11 cellular contexts compared by ENCODE assay signal in genomic region chr7:73681031-73681430, GRCh38. TPM values are rescaled to one million over a fixed set of nuclear protein-coding genes. Genes with fewer than 3 reads are reported as not detected.
DNase-seq lines count a peak whose midpoint lies in the region; ATAC-seq and TF ChIP-seq lines count a peak whose summit lies in the region.
"Had no signal": no experiment of that assay in that cellular context is flagged by ENCODE, and none has a peak within 500 bp of the region (broad histone marks: within the 10 kb centered on the region; RNA-seq: fewer than 3 reads in every experiment).

No MANE protein-coding gene starts in this region.

- CTCF ChIA-PET in activated B cell treated with CpG ODN at 0.5 μM for 24 hours (lab: Charles Lee), result no interaction called here

- 80 to 88% methylated on average over 8 of the region's 8 CpGs for WGBS in sigmoid colon, 2 donors

- TF ChIP-seq CTCF in activated B cell treated with CpG ODN at 0.5 μM for 24 hours (IDR thresholded peaks at IDR 0.05), result no peak
- no peak for TF ChIP-seq CTCF in foreskin fibroblast (IDR thresholded peaks at IDR 0.05; ENCODE audit: low read depth, low read length)
- TF ChIP-seq CTCF in sigmoid colon (IDR thresholded peaks at IDR 0.05), result no peak

- no peaks in the 10 kb centered on the region for H3K27me3 Mint-ChIP-seq in activated naive CD4-positive, alpha-beta T cell treated with anti-CD3 and anti-CD28 coated beads, Interleukin-2, amount 50 U/mL, for 24 hours
- H3K27me3 Mint-ChIP-seq in activated B cell treated with CpG ODN at 0.5 μM for 24 hours, result no peaks in the 10 kb centered on the region

- no peak for TF ChIP-seq EP300 in sigmoid colon (IDR thresholded peaks at IDR 0.05)

- intact Hi-C loops in activated B cell treated with CpG ODN at 0.5 μM for 24 hours (cut with micrococcal nuclease), result no loop called here
- intact Hi-C loops in sigmoid colon (cut with DNase I), result loop anchor here (5.0 kb wide), 1 partner anchor 159 kb away; the partner anchor contains the start of gene BAZ1B

- no peaks in the 10 kb centered on the region for H3K9me3 Mint-ChIP-seq in activated naive CD4-positive, alpha-beta T cell treated with anti-CD3 and anti-CD28 coated beads, Interleukin-2, amount 50 U/mL, for 24 hours
- no peaks in the 10 kb centered on the region for H3K9me3 Mint-ChIP-seq in activated B cell treated with CpG ODN at 0.5 μM for 24 hours
- H3K9me3 Mint-ChIP-seq in stimulated activated effector memory CD8-positive, alpha-beta T cell treated with anti-CD3 and anti-CD28 coated beads, Interleukin-12 subunit alpha, Interleukin-12 subunit beta, amount 100 ng/mL, for 72 hours, result no peaks in the 10 kb centered on the region

- peak overlapping the region in 1 of 2 donors; percentile 99 for H3K4me3 ChIP-seq in foreskin fibroblast (ENCODE audit: low read depth in 1 of 2, low read length in 2 of 2)
- H3K4me3 ChIP-seq in sigmoid colon, result peak overlapping the region in 1 of 4 donors; percentile 89
- H3K4me3 ChIP-seq in H7 (ENCODE audit: insufficient read depth, low read depth, low read length), result no peak overlapping the region

- H3K4me1 ChIP-seq in sigmoid colon, result peaks cover 0 to 42% (median 37%) of the 10 kb centered on the region in 4 donors

- peak overlapping the region; percentile 100 for H3K4me3 Mint-ChIP-seq in activated naive CD4-positive, alpha-beta T cell treated with anti-CD3 and anti-CD28 coated beads, Interleukin-2, amount 50 U/mL, for 24 hours
- peak overlapping the region; percentile 97 for H3K4me3 Mint-ChIP-seq in activated B cell treated with CpG ODN at 0.5 μM for 24 hours
- H3K4me3 Mint-ChIP-seq in stimulated activated effector memory CD8-positive, alpha-beta T cell treated with anti-CD3 and anti-CD28 coated beads, Interleukin-12 subunit alpha, Interleukin-12 subunit beta, amount 100 ng/mL, for 72 hours, result peak overlapping the region; percentile 96

- POLR2A ChIA-PET in activated B cell treated with CpG ODN at 0.5 μM for 24 hours (lab: Charles Lee), result interaction anchor here (0.6 to 0.7 kb wide), 4 partner anchors 10 to 107 kb away, joined by 3 read pairs; no protein-coding TSS in a partner anchor

- peaks cover 32% of the 10 kb centered on the region for H3K4me1 Mint-ChIP-seq in activated naive CD4-positive, alpha-beta T cell treated with anti-CD3 and anti-CD28 coated beads, Interleukin-2, amount 50 U/mL, for 24 hours
- H3K4me1 Mint-ChIP-seq in activated B cell treated with CpG ODN at 0.5 μM for 24 hours, result peaks cover 27% of the 10 kb centered on the region
- H3K4me1 Mint-ChIP-seq in stimulated activated effector memory CD8-positive, alpha-beta T cell treated with anti-CD3 and anti-CD28 coated beads, Interleukin-12 subunit alpha, Interleukin-12 subunit beta, amount 100 ng/mL, for 72 hours, result peaks cover 25% of the 10 kb centered on the region

- no peak overlapping the region for H3K27ac ChIP-seq in sigmoid colon
- H3K27ac ChIP-seq: C4-2B had no signal

- no peak for TF ChIP-seq POLR2A in sigmoid colon (IDR thresholded peaks at IDR 0.05)

- no peak for ATAC-seq in activated B cell treated with CpG ODN at 0.5 μM for 24 hours (ENCODE audit: low read depth)
- ATAC-seq in stimulated activated effector memory CD8-positive, alpha-beta T cell treated with anti-CD3 and anti-CD28 coated beads, Interleukin-12 subunit alpha, Interleukin-12 subunit beta, amount 100 ng/mL, for 72 hours, result no peak
- ATAC-seq: esophagus mucosa had no signal

- peaks cover 0 to 25% (median 0%) of the 10 kb centered on the region in 4 donors for H3K36me3 ChIP-seq in sigmoid colon
- H3K36me3 ChIP-seq in H7 (replicated peaks; ENCODE audit: control insufficient read depth, insufficient read depth, low read length), result peaks cover 3% of the 10 kb centered on the region

- H3K27ac Mint-ChIP-seq in activated naive CD4-positive, alpha-beta T cell treated with anti-CD3 and anti-CD28 coated beads, Interleukin-2, amount 50 U/mL, for 24 hours, result peak overlapping the region; percentile 55
- H3K27ac Mint-ChIP-seq in activated B cell treated with CpG ODN at 0.5 μM for 24 hours, result no peak overlapping the region
- H3K27ac Mint-ChIP-seq in stimulated activated effector memory CD8-positive, alpha-beta T cell treated with anti-CD3 and anti-CD28 coated beads, Interleukin-12 subunit alpha, Interleukin-12 subunit beta, amount 100 ng/mL, for 72 hours, result peak overlapping the region; percentile 20

- peaks cover 14% of the 10 kb centered on the region for H3K36me3 Mint-ChIP-seq in activated naive CD4-positive, alpha-beta T cell treated with anti-CD3 and anti-CD28 coated beads, Interleukin-2, amount 50 U/mL, for 24 hours
- H3K36me3 Mint-ChIP-seq in activated B cell treated with CpG ODN at 0.5 μM for 24 hours (ENCODE audit: low read depth), result peaks cover 33% of the 10 kb centered on the region
- peaks cover 56% of the 10 kb centered on the region for H3K36me3 Mint-ChIP-seq in stimulated activated effector memory CD8-positive, alpha-beta T cell treated with anti-CD3 and anti-CD28 coated beads, Interleukin-12 subunit alpha, Interleukin-12 subunit beta, amount 100 ng/mL, for 72 hours

- DNase-seq in activated naive CD4-positive, alpha-beta T cell treated with anti-CD3 and anti-CD28 coated beads, Interleukin-2, amount 50 U/mL, for 16 hours, result no peak
- no peak for DNase-seq in activated B cell treated with CpG ODN at 0.5 μM for 24 hours
- peak; percentile 39 to 69 for DNase-seq in foreskin fibroblast
- no peak for DNase-seq in stimulated activated effector memory CD8-positive, alpha-beta T cell treated with anti-CD3 and anti-CD28 coated beads, Interleukin-12 subunit alpha, Interleukin-12 subunit beta, amount 100 ng/mL, for 72 hours (ENCODE audit: low spot score in 2 of 2)
- no peak for DNase-seq in sigmoid colon
- no peak for DNase-seq in H7
- no peak for DNase-seq in NCI-H1930 (lab: John Stamatoyannopoulos, UW)
- DNase-seq: RPMI8226 had no signal

- no peaks in the 10 kb centered on the region for H3K27me3 ChIP-seq in sigmoid colon
- no peaks in the 10 kb centered on the region for H3K27me3 ChIP-seq in H7 (ENCODE audit: control insufficient read depth, insufficient read depth, low read length)

- H3K9me3 ChIP-seq in sigmoid colon, result no peaks in the 10 kb centered on the region

RNA-seq across cellular contexts. Expression of gene DNAJC30, which starts 2.2 kb away (rescaled TPM):
- total RNA-seq in activated B cell treated with CpG ODN at 0.5 μM for 24 hours, result 13.7 and 14.2 TPM in 2 replicates
- 1 to 10 TPM; 3.3 to 7.6 (median 5.8) TPM for total RNA-seq in sigmoid colon
- 1 to 10 TPM; 5.1 to 9.4 (median 6.6) TPM for polyA plus RNA-seq in sigmoid colon
- 2.4 and 2.7 TPM in 2 replicates for total RNA-seq in H7 (2014; rRNA removed; shearing (Covaris generic))

RNA-seq across cellular contexts. Expression of gene BUD23, which starts 2.4 kb away (rescaled TPM):
- total RNA-seq in activated B cell treated with CpG ODN at 0.5 μM for 24 hours, result 69.0 and 74.8 TPM in 2 replicates
- 10 to 100 TPM; 36.8 to 42.4 (median 39.0) TPM for total RNA-seq in sigmoid colon
- 10 to 100 TPM; 34.2 to 86.8 (median 36.0) TPM for polyA plus RNA-seq in sigmoid colon
- 39.3 and 48.0 TPM in 2 replicates for total RNA-seq in H7 (2014; rRNA removed; shearing (Covaris generic))

RNA-seq across cellular contexts. Expression of gene VPS37D, which starts 13.4 kb away (rescaled TPM):
- total RNA-seq in activated B cell treated with CpG ODN at 0.5 μM for 24 hours (0.17 and 0.24 TPM in 2 replicates), sigmoid colon (1 to 10 TPM; 1.6 to 8.7 (median 4.4) TPM)
- polyA plus RNA-seq in sigmoid colon, result 1 to 10 TPM in 1 of 3 donors, under 1 TPM in 1, not detected in 1; 0.60 to 1.0 TPM
- 6.0 and 6.4 TPM in 2 replicates for total RNA-seq in H7 (2014; rRNA removed; shearing (Covaris generic))

RNA-seq across cellular contexts. Expression of gene STX1A, which starts 38.4 kb away (rescaled TPM):
- total RNA-seq in activated B cell treated with CpG ODN at 0.5 μM for 24 hours, result 1.8 and 2.1 TPM in 2 replicates
- 10 to 100 TPM; 16.1 to 24.6 (median 19.8) TPM for total RNA-seq in sigmoid colon
- polyA plus RNA-seq in sigmoid colon, result 1 to 10 TPM; 1.8 to 5.7 (median 2.4) TPM
- 16.8 and 19.4 TPM in 2 replicates for total RNA-seq in H7 (2014; rRNA removed; shearing (Covaris generic))

RNA-seq across cellular contexts. Expression of gene MLXIPL, which starts 56.7 kb away (rescaled TPM):
- total RNA-seq in activated B cell treated with CpG ODN at 0.5 μM for 24 hours (not detected in 2 replicates), sigmoid colon (10 to 100 TPM in 2 of 4 donors, 1 to 10 TPM in 2; 2.5 to 15.0 (median 10.8) TPM)
- polyA plus RNA-seq in sigmoid colon, result 10 to 100 TPM in 1 of 3 donors, 1 to 10 TPM in 2; 1.6 to 11.9 (median 4.8) TPM
- 0.63 and 0.73 TPM in 2 replicates for total RNA-seq in H7 (2014; rRNA removed; shearing (Covaris generic))

Comparison
In these comparisons a context has a peak if more than half of its experiments do, and no peak if none do; other contexts are left out.
1. DNase-seq: peak in foreskin fibroblast (2 of 2); none in activated naive CD4-positive, alpha-beta T cell treated with anti-CD3 and anti-CD28 coated beads, Interleukin-2, amount 50 U/mL, for 16 hours (single experiment), activated B cell treated with CpG ODN at 0.5 μM for 24 hours (single experiment), stimulated activated effector memory CD8-positive, alpha-beta T cell treated with anti-CD3 and anti-CD28 coated beads, Interleukin-12 subunit alpha, Interleukin-12 subunit beta, amount 100 ng/mL, for 72 hours (0 of 2), sigmoid colon (single experiment), H7 (single experiment) and NCI-H1930 (0 of 2).
2. Peak in every context shown above with its lines, with median percentiles within 50 percentile points of each other: H3K4me3 Mint-ChIP-seq.